In the genomic region with DNA sequence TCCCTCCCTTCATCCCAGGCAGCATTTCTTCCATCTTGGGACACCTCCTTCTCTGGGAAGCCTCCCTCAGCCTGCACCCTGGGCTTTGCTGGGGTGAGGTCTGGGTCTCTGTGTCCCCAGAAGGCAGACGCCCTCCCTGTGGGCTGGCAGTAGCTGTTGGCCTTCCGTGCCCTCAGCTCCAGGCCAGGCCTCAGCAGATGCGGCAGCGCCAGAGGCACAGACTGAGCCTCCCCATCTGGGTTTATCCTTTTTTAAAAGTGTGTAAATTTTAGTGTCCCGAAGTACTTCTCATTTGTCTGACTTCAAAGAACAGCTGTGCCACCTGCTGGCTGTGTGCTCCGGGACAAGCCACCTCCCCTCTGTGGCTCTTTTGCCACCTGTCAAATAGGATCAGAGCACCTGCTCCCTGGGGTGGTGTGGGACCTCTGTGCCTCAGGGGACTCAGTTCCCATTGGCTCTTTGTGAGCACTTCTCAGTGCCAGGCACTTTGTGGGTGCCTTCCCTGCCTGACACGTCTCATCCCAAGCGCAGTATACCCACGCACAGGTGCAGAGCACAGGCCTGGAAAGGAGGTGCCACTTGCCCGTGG, we compare ENCODE assay signal across 9 cellular contexts. TPM values are rescaled to one million over a fixed set of nuclear protein-coding genes. Genes with fewer than 3 reads are reported as not detected.
DNase-seq lines count a peak whose midpoint lies in the region; ATAC-seq lines count a peak whose summit lies in the region.
"Had no signal": no experiment of that assay in that cellular context is flagged by ENCODE, and none has a peak within 500 bp of the region (broad histone marks: within the 10 kb centered on the region; RNA-seq: fewer than 3 reads in every experiment).

No MANE protein-coding gene starts in this region.

- H3K27me3 Mint-ChIP-seq in naive B cell: peaks cover 20 to 65% (median 27%) of the 10 kb centered on the region in 3 donors

- H3K36me3 Mint-ChIP-seq in naive B cell: no peaks in the 10 kb centered on the region

- H3K27ac Mint-ChIP-seq in naive B cell: peak overlapping the region in 1 of 6 donors; percentile 70

- ATAC-seq in naive B cell (ENCODE audit: low read depth in 2 of 2) (peak in 1 of 2 donors; percentile 24), HG03457 (IDR thresholded peaks at IDR 0.05; ENCODE audit: unreplicated experiment) (no peak)

- peaks cover 18 to 26% (median 24%) of the 10 kb centered on the region in 3 donors for H3K4me1 Mint-ChIP-seq in naive B cell

- H3K4me3 Mint-ChIP-seq in naive B cell: peak overlapping the region in 3 of 8 donors; percentile 4 to 51 (median 43)

- no peaks in the 10 kb centered on the region for H3K9me3 Mint-ChIP-seq in naive B cell

- peak; percentile 63 for DNase-seq in NCI-H82 (lab: John Stamatoyannopoulos, UW)
- DNase-seq in NCI-H82 treated with DMSO at 0.1 percent for 48 hours (lab: John Stamatoyannopoulos, UW; ENCODE audit: unreplicated experiment): no peak
- DNase-seq in LoVo (ENCODE audit: low spot score): peak; percentile 18
- DNase-seq in SHP77 (lab: John Stamatoyannopoulos, UW): peak; percentile 33 to 51
- DNase-seq in naive B cell: peak; percentile 30
- no peak for DNase-seq in NK-92 treated with Interleukin-12 subunit alpha and Interleukin-12 subunit beta, amount 100 ng/mL, for 24 hours (lab: John Stamatoyannopoulos, UW)
- no peak for DNase-seq in putamen (ENCODE audit: low spot score)
- DNase-seq: NCI-H1048 had no signal

RNA-seq across cellular contexts. Expression of gene EXOC3L4, which starts 11.1 kb away (rescaled TPM):
- polyA plus RNA-seq in naive B cell (ENCODE audit: low read depth in 6 of 6): not detected

RNA-seq across cellular contexts. Expression of gene TNFAIP2, which starts 17.6 kb away (rescaled TPM):
- 1 to 10 TPM in 1 of 6 donors, under 1 TPM in 2, not detected in 3; 0.41 to 2.1 (median 0.43) TPM for polyA plus RNA-seq in naive B cell (ENCODE audit: low read depth in 6 of 6)

RNA-seq across cellular contexts. Expression of gene LBHD2, which starts 21.7 kb away (rescaled TPM):
- not detected for polyA plus RNA-seq in naive B cell (ENCODE audit: low read depth in 6 of 6)

RNA-seq across cellular contexts. Expression of gene CDC42BPB, which starts 48.3 kb away (rescaled TPM):
- 1 to 10 TPM in 2 of 6 donors, under 1 TPM in 3, not detected in 1; 0.81 to 2.7 (median 0.97) TPM for polyA plus RNA-seq in naive B cell (ENCODE audit: low read depth in 6 of 6)

Comparison
In these comparisons a context has a peak if more than half of its experiments do, and no peak if none do; other contexts are left out.
1. DNase-seq: peak in NCI-H82 (single experiment), LoVo (single experiment), SHP77 (2 of 2) and naive B cell (single experiment); none in NCI-H82 treated with DMSO at 0.1 percent for 48 hours (single experiment), NK-92 treated with Interleukin-12 subunit alpha and Interleukin-12 subunit beta, amount 100 ng/mL, for 24 hours (single experiment) and putamen (single experiment).